8 cellular contexts compared by ENCODE assay signal in the genomic region with DNA sequence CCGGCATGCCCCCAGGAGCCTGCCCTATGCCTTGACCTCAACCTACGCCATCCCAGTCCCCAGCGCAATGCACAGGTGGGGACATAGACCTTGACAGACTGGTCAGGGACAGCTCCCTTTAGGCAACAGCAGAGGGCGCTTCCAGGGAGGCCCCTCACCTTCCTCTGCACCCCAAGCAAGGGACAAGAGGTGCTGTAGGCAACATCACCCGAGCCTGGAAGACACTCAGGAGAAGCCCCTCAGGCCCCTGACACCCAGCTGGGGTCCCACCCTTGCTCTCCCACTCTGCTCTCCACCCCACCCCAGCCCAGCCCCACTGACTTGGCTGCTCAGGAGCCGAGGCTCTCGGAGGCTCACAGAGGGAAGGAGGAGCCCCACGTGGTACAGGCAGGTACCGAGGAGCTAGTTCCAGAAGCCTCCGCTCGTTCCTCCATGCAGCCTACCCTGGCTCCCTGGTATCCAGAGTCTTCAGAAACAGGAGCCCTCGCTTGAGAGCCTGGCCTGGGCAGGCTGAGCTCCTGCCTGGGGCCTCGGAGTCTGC. TPM values are rescaled to one million over a fixed set of nuclear protein-coding genes. Genes with fewer than 3 reads are reported as not detected.
DNase-seq lines count a peak whose midpoint lies in the region; ATAC-seq, FAIRE-seq and TF ChIP-seq lines count a peak whose summit lies in the region.

No MANE protein-coding gene starts in this region.

- peak; percentile 15 to 41 for ATAC-seq in activated CD4-positive, CD25-positive, alpha-beta regulatory T cell treated with anti-CD3 and anti-CD28 coated beads, Interleukin-2, amount 50 U/mL, for 24 hours
- no peak for ATAC-seq in GM19023 (IDR thresholded peaks at IDR 0.05; ENCODE audit: unreplicated experiment)

- H3K36me3 Mint-ChIP-seq in MCF 10A (ENCODE audit: insufficient read depth, unreplicated experiment): peaks cover 4% of the 10 kb centered on the region

- H3K27me3 Mint-ChIP-seq in MCF 10A (ENCODE audit: insufficient read depth, unreplicated experiment): peaks cover 37% of the 10 kb centered on the region

- H3K27ac Mint-ChIP-seq in MCF 10A (ENCODE audit: low read depth, unreplicated experiment): no peak overlapping the region

- no TSS peak for BruUV-seq in MCF 10A (replicated peaks; lab: Mats Ljungman, UMichigan)

- H3K9me3 Mint-ChIP-seq in MCF 10A (ENCODE audit: unreplicated experiment): no peaks in the 10 kb centered on the region

- no peak overlapping the region for H3K4me3 Mint-ChIP-seq in MCF 10A (ENCODE audit: unreplicated experiment)

- TF ChIP-seq CTCF in MCF 10A (IDR thresholded peaks at IDR 0.05; ENCODE audit: unreplicated experiment): peak; percentile 88

- peak; percentile 87 for FAIRE-seq in HTR-8/SVneo (lab: Jason Lieb, UNC)

- CTCF ChIA-PET in MCF 10A (lab: Yijun Ruan, JAX): interaction anchor here (0.6 to 4.5 kb wide), 32 partner anchors 8 to 565 kb away, joined by 3 to 42 read pairs (median 5); a partner anchor contains a TSS

- H3K4me1 Mint-ChIP-seq in MCF 10A (ENCODE audit: insufficient read depth, unreplicated experiment): peaks cover 10% of the 10 kb centered on the region

- no peak for DNase-seq in activated CD4-positive, CD25-positive, alpha-beta regulatory T cell treated with anti-CD3 and anti-CD28 coated beads, Interleukin-2, amount 50 U/mL, for 72 hours
- DNase-seq in HTR-8/SVneo (ENCODE audit: insufficient read length, low spot score): peak; percentile 64
- DNase-seq in MCF 10A (ENCODE audit: unreplicated experiment): peak; percentile 82
- DNase-seq in lung microvascular endothelial cell (ENCODE audit: low read depth in 2 of 2): peak; percentile 30 to 39
- no peak for DNase-seq in NCI-H2029 treated with DMSO at 0.1 percent for 48 hours (lab: John Stamatoyannopoulos, UW)
- DNase-seq in H4 (ENCODE audit: low spot score): no peak

- intact Hi-C loops in MCF 10A (cut with micrococcal nuclease): loop anchor here (1.0 kb wide), 2 partner anchors 70 to 511 kb away; no protein-coding TSS in a partner anchor

- POLR2A ChIA-PET in MCF 10A (lab: Yijun Ruan, JAX): interaction anchor here (0.6 to 12.0 kb wide), 4 partner anchors 11 to 89 kb away, joined by 3 to 114 read pairs (median 4); a partner anchor contains a TSS

RNA-seq across cellular contexts. Expression of a gene that starts 2.4 kb away (rescaled TPM):
- total RNA-seq in MCF 10A (2022) (0.10 TPM in 1 of 2 replicates, not detected in the other), lung microvascular endothelial cell (not detected in 2 replicates)
- not detected in 2 replicates for total RNA-seq in H4 (2014; rRNA removed; shearing (Covaris generic))

RNA-seq across cellular contexts. Expression of a gene that starts 56.7 kb away (rescaled TPM):
- total RNA-seq in MCF 10A (2022): 2.6 and 6.6 TPM in 2 replicates
- total RNA-seq in lung microvascular endothelial cell: 0.87 and 0.99 TPM in 2 replicates
- 0.37 and 0.47 TPM in 2 replicates for total RNA-seq in H4 (2014; rRNA removed; shearing (Covaris generic))

Comparison
In these comparisons a context has a peak if more than half of its experiments do, and no peak if none do; other contexts are left out.
1. DNase-seq: peak in HTR-8/SVneo (single experiment), MCF 10A (single experiment) and lung microvascular endothelial cell (2 of 2); none in activated CD4-positive, CD25-positive, alpha-beta regulatory T cell treated with anti-CD3 and anti-CD28 coated beads, Interleukin-2, amount 50 U/mL, for 72 hours (single experiment), NCI-H2029 treated with DMSO at 0.1 percent for 48 hours (single experiment) and H4 (single experiment).